In the genomic region with DNA sequence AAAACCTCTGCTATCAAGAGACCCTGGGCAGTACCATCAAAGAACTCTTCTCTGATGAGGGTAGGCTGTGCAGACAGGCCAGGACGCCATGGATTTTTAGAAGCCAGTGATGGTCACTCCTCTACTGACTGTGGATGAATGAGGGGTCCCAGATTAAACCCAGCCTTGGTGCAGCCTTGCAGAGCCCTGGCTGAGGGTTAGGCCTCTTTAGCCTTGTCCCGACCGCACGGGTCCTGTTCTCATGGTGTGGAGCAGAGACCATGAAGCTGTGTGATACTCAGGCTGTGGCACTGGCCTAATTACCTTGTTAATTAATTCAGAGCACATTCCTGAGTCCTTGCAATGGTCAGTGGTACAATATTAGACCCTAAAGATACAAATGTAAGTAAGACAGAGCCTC, we compare ENCODE assay signal across 14 cellular contexts.
DNase-seq lines count a peak whose midpoint lies in the region; ATAC-seq and TF ChIP-seq lines count a peak whose summit lies in the region.
"Had no signal": no experiment of that assay in that cellular context is flagged by ENCODE, and none has a peak within 500 bp of the region (broad histone marks: within the 10 kb centered on the region; RNA-seq: fewer than 3 reads in every experiment).

No MANE protein-coding gene starts in this region.

- no peak overlapping the region for H3K27ac Mint-ChIP-seq in stimulated activated effector memory CD8-positive, alpha-beta T cell treated with anti-CD3 and anti-CD28 coated beads, Interleukin-12 subunit alpha, Interleukin-12 subunit beta, amount 100 ng/mL, for 72 hours
- H3K27ac Mint-ChIP-seq in activated CD4-positive, alpha-beta memory T cell treated with anti-CD3 and anti-CD28 coated beads for 36 hours = no peak overlapping the region
- H3K27ac Mint-ChIP-seq: CD4-positive, CD25-positive, alpha-beta regulatory T cell had no signal

- no peak overlapping the region for H3K4me2 ChIP-seq in mesendoderm (ENCODE audit: low read length)
- H3K4me2 ChIP-seq: BLaER1 treated with 17β-estradiol and CSF1 and Interleukin-3, amounts not matched to agents 10 nM and 100 nM had no signal

- H4K8ac ChIP-seq in mesendoderm (ENCODE audit: low read depth, low read length) = peak overlapping the region; percentile 39

- no peak overlapping the region for H3K4me3 Mint-ChIP-seq in stimulated activated effector memory CD8-positive, alpha-beta T cell treated with anti-CD3 and anti-CD28 coated beads, Interleukin-12 subunit alpha, Interleukin-12 subunit beta, amount 100 ng/mL, for 72 hours
- H3K4me3 Mint-ChIP-seq in activated CD4-positive, alpha-beta memory T cell treated with anti-CD3 and anti-CD28 coated beads for 36 hours = no peak overlapping the region
- H3K4me3 Mint-ChIP-seq: CD4-positive, CD25-positive, alpha-beta regulatory T cell had no signal

- no peaks in the 10 kb centered on the region for H3K27me3 Mint-ChIP-seq in activated CD4-positive, alpha-beta memory T cell treated with anti-CD3 and anti-CD28 coated beads for 36 hours

- H3K23ac ChIP-seq in mesendoderm (ENCODE audit: low read length) = no peak overlapping the region

- H2AK5ac ChIP-seq in mesendoderm (ENCODE audit: low read length) = no peak overlapping the region

- TF ChIP-seq POLR2A in breast epithelium (IDR thresholded peaks at IDR 0.05) = no peak

- no peak overlapping the region for H2BK5ac ChIP-seq in mesendoderm (ENCODE audit: low read length)

- H3K79me2 ChIP-seq in mesendoderm (ENCODE audit: control insufficient read depth, insufficient read depth, low read length) = no peaks in the 10 kb centered on the region

- H3K36me3 Mint-ChIP-seq in stimulated activated effector memory CD8-positive, alpha-beta T cell treated with anti-CD3 and anti-CD28 coated beads, Interleukin-12 subunit alpha, Interleukin-12 subunit beta, amount 100 ng/mL, for 72 hours = no peaks in the 10 kb centered on the region
- no peaks in the 10 kb centered on the region for H3K36me3 Mint-ChIP-seq in activated CD4-positive, alpha-beta memory T cell treated with anti-CD3 and anti-CD28 coated beads for 36 hours
- H3K36me3 Mint-ChIP-seq: CD4-positive, CD25-positive, alpha-beta regulatory T cell had no signal

- DNase-seq in BE2C (peak; percentile 62), mesendoderm (no peak), breast epithelium (ENCODE audit: low spot score in 2 of 2) (no peak)
- DNase-seq in stimulated activated effector memory CD8-positive, alpha-beta T cell treated with anti-CD3 and anti-CD28 coated beads, Interleukin-12 subunit alpha, Interleukin-12 subunit beta, amount 100 ng/mL, for 72 hours (ENCODE audit: low spot score in 2 of 2) = no peak
- DNase-seq in activated CD4-positive, alpha-beta memory T cell treated with anti-CD3 and anti-CD28 coated beads for 36 hours = no peak
- DNase-seq: 8988T; AML-193; CD4-positive, CD25-positive, alpha-beta regulatory T cell; DMS53 had no signal

- H3K79me1 ChIP-seq in mesendoderm (ENCODE audit: low read length) = no peaks in the 10 kb centered on the region

- no peak overlapping the region for H4K5ac ChIP-seq in mesendoderm (ENCODE audit: low read length)

- H3K56ac ChIP-seq in mesendoderm (ENCODE audit: low read length) = no peak overlapping the region

- H3K4me1 ChIP-seq in BE2C = peaks cover 16% of the 10 kb centered on the region
- no peaks in the 10 kb centered on the region; the same call in 1 of the 2 replicates for H3K4me1 ChIP-seq in HUES6 (ENCODE audit: control insufficient read depth, insufficient read depth, low read length)
- H3K4me1 ChIP-seq in mesendoderm (ENCODE audit: control insufficient read depth, low read depth, low read length) = no peaks in the 10 kb centered on the region
- no peaks in the 10 kb centered on the region for H3K4me1 ChIP-seq in breast epithelium
- H3K4me1 ChIP-seq: BLaER1 treated with 17β-estradiol and CSF1 and Interleukin-3, amounts not matched to agents 10 nM and 100 nM had no signal

- ATAC-seq in stimulated activated effector memory CD8-positive, alpha-beta T cell treated with anti-CD3 and anti-CD28 coated beads, Interleukin-12 subunit alpha, Interleukin-12 subunit beta, amount 100 ng/mL, for 72 hours = peak; percentile 43
- no peak for ATAC-seq in HG02852 (IDR thresholded peaks at IDR 0.05; ENCODE audit: unreplicated experiment)
- ATAC-seq: HCT116, HepG2 had no signal

- no peaks in the 10 kb centered on the region for H3K4me1 Mint-ChIP-seq in stimulated activated effector memory CD8-positive, alpha-beta T cell treated with anti-CD3 and anti-CD28 coated beads, Interleukin-12 subunit alpha, Interleukin-12 subunit beta, amount 100 ng/mL, for 72 hours
- H3K4me1 Mint-ChIP-seq in activated CD4-positive, alpha-beta memory T cell treated with anti-CD3 and anti-CD28 coated beads for 36 hours (ENCODE audit: low read depth) = no peaks in the 10 kb centered on the region
- H3K4me1 Mint-ChIP-seq: CD4-positive, CD25-positive, alpha-beta regulatory T cell had no signal

- no peak for TF ChIP-seq CTCF in BE2C (IDR thresholded peaks at IDR 0.05; ENCODE audit: low read depth, low read length)
- TF ChIP-seq CTCF in breast epithelium (IDR thresholded peaks at IDR 0.05) = no peak

- no peak overlapping the region for H3K18ac ChIP-seq in mesendoderm (ENCODE audit: low read length)

- H2BK15ac ChIP-seq in mesendoderm (replicated peaks; ENCODE audit: low read depth) = no peak overlapping the region

- no peaks in the 10 kb centered on the region for H3K36me3 ChIP-seq in BE2C
- no peaks in the 10 kb centered on the region for H3K36me3 ChIP-seq in HUES6 (ENCODE audit: control insufficient read depth, insufficient read depth, low read length)
- H3K36me3 ChIP-seq in mesendoderm (ENCODE audit: control insufficient read depth, insufficient read depth, low read length) = no peaks in the 10 kb centered on the region
- H3K36me3 ChIP-seq in breast epithelium = no peaks in the 10 kb centered on the region
- H3K36me3 ChIP-seq: BLaER1 treated with 17β-estradiol and CSF1 and Interleukin-3, amounts not matched to agents 10 nM and 100 nM had no signal

- H3K4me3 ChIP-seq in BE2C (ENCODE audit: low read depth, low read length) (peak overlapping the region; percentile 9; the same call in 1 of the 2 replicates), HUES6 (ENCODE audit: low read depth, low read length) (no peak overlapping the region), mesendoderm (ENCODE audit: low read length) (no peak overlapping the region), breast epithelium (no peak overlapping the region)
- H3K4me3 ChIP-seq: BLaER1 treated with 17β-estradiol and CSF1 and Interleukin-3, amounts not matched to agents 10 nM and 100 nM had no signal

- H3K9me3 Mint-ChIP-seq in stimulated activated effector memory CD8-positive, alpha-beta T cell treated with anti-CD3 and anti-CD28 coated beads, Interleukin-12 subunit alpha, Interleukin-12 subunit beta, amount 100 ng/mL, for 72 hours = peaks cover 3% of the 10 kb centered on the region
- H3K9me3 Mint-ChIP-seq in activated CD4-positive, alpha-beta memory T cell treated with anti-CD3 and anti-CD28 coated beads for 36 hours = no peaks in the 10 kb centered on the region

- WGBS in mesendoderm (ENCODE audit: extremely low coverage, insufficient coverage, low lambda C conversion rate) = no CpG with 5 or more reads among the region's 4 CpGs

- H3K27me3 ChIP-seq in BE2C (no peaks in the 10 kb centered on the region), HUES6 (ENCODE audit: control insufficient read depth, insufficient read depth, low read length) (no peaks in the 10 kb centered on the region), mesendoderm (ENCODE audit: insufficient read depth, low read length, poor library complexity) (no peaks in the 10 kb centered on the region), breast epithelium (no peaks in the 10 kb centered on the region)
- H3K27me3 ChIP-seq: BLaER1 treated with 17β-estradiol and CSF1 and Interleukin-3, amounts not matched to agents 10 nM and 100 nM had no signal

- peak overlapping the region; percentile 26 for H3K9ac ChIP-seq in HUES6 (ENCODE audit: low read length)
- no peak overlapping the region for H3K9ac ChIP-seq in mesendoderm (ENCODE audit: low read length)
- H3K9ac ChIP-seq: BLaER1 treated with 17β-estradiol and CSF1 and Interleukin-3, amounts not matched to agents 10 nM and 100 nM had no signal

- POLR2A ChIA-PET in activated CD4-positive, alpha-beta memory T cell treated with anti-CD3 and anti-CD28 coated beads for 36 hours (lab: Charles Lee) = no interaction called here

- no peak overlapping the region for H3K27ac ChIP-seq in HUES6 (ENCODE audit: low read depth, low read length)
- H3K27ac ChIP-seq in mesendoderm (ENCODE audit: low read depth, low read length) = no peak overlapping the region
- no peak overlapping the region for H3K27ac ChIP-seq in breast epithelium
- H3K27ac ChIP-seq: BLaER1 treated with 17β-estradiol and CSF1 and Interleukin-3, amounts not matched to agents 10 nM and 100 nM had no signal

- no peak overlapping the region for H2BK120ac ChIP-seq in mesendoderm (ENCODE audit: low read depth, low read length)

- CTCF ChIA-PET in activated CD4-positive, alpha-beta memory T cell treated with anti-CD3 and anti-CD28 coated beads for 36 hours (lab: Charles Lee) = no interaction called here

- intact Hi-C loops in breast epithelium (cut with DNase I; ENCODE audit: low total_unique reads) = no loop called here
- intact Hi-C loops in activated CD4-positive, alpha-beta memory T cell treated with anti-CD3 and anti-CD28 coated beads for 36 hours (cut with micrococcal nuclease) = no loop called here

- no peak overlapping the region for H3K4ac ChIP-seq in mesendoderm (ENCODE audit: low read depth, low read length)

- no peaks in the 10 kb centered on the region for H3K9me3 ChIP-seq in BE2C
- no peaks in the 10 kb centered on the region for H3K9me3 ChIP-seq in HUES6 (ENCODE audit: control insufficient read depth, insufficient read depth, low read depth, low read length)
- no peaks in the 10 kb centered on the region for H3K9me3 ChIP-seq in breast epithelium
- H3K9me3 ChIP-seq: BLaER1 treated with 17β-estradiol and CSF1 and Interleukin-3, amounts not matched to agents 10 nM and 100 nM had no signal
